In genomic region chr16:29267891-29268290, GRCh38 we compare ENCODE assay signal across 1 cellular context.
TF ChIP-seq lines count a peak whose summit lies in the region.

No MANE protein-coding gene starts in this region.

TF ChIP-seq in HEK293, 187 proteins besides CTCF, POLR2A, EP300 and RAD21:
- TF ChIP-seq ZIC2 (tag by site-specific recombination; IDR thresholded peaks at IDR 0.05): peak; percentile 22; the same call in 1 of the 2 replicates
